In genomic region chr17:81811705-81812570, GRCh38 we compare ENCODE assay signal across 22 cellular contexts. TPM values are rescaled to one million over a fixed set of nuclear protein-coding genes. Genes with fewer than 3 reads are reported as not detected.
"Had no signal": no experiment of that assay in that cellular context is flagged by ENCODE, and none has a peak within 500 bp of the region (broad histone marks: within the 10 kb centered on the region; RNA-seq: fewer than 3 reads in every experiment).

No MANE protein-coding gene starts in this region.

- H3K4me3 ChIP-seq: cardiac muscle cell had no signal

- DNase-seq: activated CD4-positive, alpha-beta memory T cell treated with anti-CD3 and anti-CD28 coated beads, Interleukin-2, amount 10 ng/mL, durations not matched to agents 7 days and 5 days; activated CD4-positive, alpha-beta T cell treated with anti-CD3 and anti-CD28 coated beads for 36 hours; activated CD4-positive, alpha-beta T cell treated with anti-CD3 and anti-CD28 coated beads, Interleukin-2, amount 50 U/mL, for 1 hour; activated gamma-delta T cell treated with Interleukin-2 at 50 U/mL for 16 hours; activated naive CD4-positive, alpha-beta T cell treated with anti-CD3 and anti-CD28 coated beads, Interleukin-2, amount 10 ng/mL, durations not matched to agents 7 days and 5 days; activated naive CD8-positive, alpha-beta T cell treated with anti-CD3 and anti-CD28 coated beads for 36 hours; activated T-cell treated with anti-CD3 and anti-CD28 coated beads, Interleukin-2, amount 50 U/mL, for 72 hours; brain microvascular endothelial cell; MM.1S; NCI-H1105; NCI-H187 treated with DMSO at 0.1 percent for 48 hours; NCI-H2081 treated with DMSO at 0.1 percent for 48 hours; NCI-H446; NCI-H524; PC-3; SIG-M5; T-helper 1 cell; WERI-Rb-1 had no signal

- ATAC-seq: activated CD4-positive, alpha-beta T cell treated with anti-CD3 and anti-CD28 coated beads for 36 hours; activated T-cell treated with anti-CD3 and anti-CD28 coated beads, Interleukin-2, amount 50 U/mL, for 72 hours; PC-3 had no signal

- H3K27ac ChIP-seq: brain microvascular endothelial cell, cardiac muscle cell, WERI-Rb-1 had no signal

- H3K4me1 Mint-ChIP-seq: activated CD4-positive, alpha-beta memory T cell treated with anti-CD3 and anti-CD28 coated beads, Interleukin-2, amount 10 ng/mL, durations not matched to agents 7 days and 5 days; activated CD4-positive, alpha-beta T cell treated with anti-CD3 and anti-CD28 coated beads for 36 hours; activated naive CD4-positive, alpha-beta T cell treated with anti-CD3 and anti-CD28 coated beads, Interleukin-2, amount 10 ng/mL, durations not matched to agents 7 days and 5 days; activated naive CD8-positive, alpha-beta T cell treated with anti-CD3 and anti-CD28 coated beads for 36 hours had no signal

- H3K36me3 ChIP-seq: brain microvascular endothelial cell, cardiac muscle cell, WERI-Rb-1 had no signal

- H3K36me3 Mint-ChIP-seq: activated naive CD4-positive, alpha-beta T cell treated with anti-CD3 and anti-CD28 coated beads, Interleukin-2, amount 10 ng/mL, durations not matched to agents 7 days and 5 days; activated naive CD8-positive, alpha-beta T cell treated with anti-CD3 and anti-CD28 coated beads for 36 hours had no signal

- H3K27ac Mint-ChIP-seq: activated CD4-positive, alpha-beta memory T cell treated with anti-CD3 and anti-CD28 coated beads, Interleukin-2, amount 10 ng/mL, durations not matched to agents 7 days and 5 days; activated CD4-positive, alpha-beta T cell treated with anti-CD3 and anti-CD28 coated beads for 36 hours; activated naive CD4-positive, alpha-beta T cell treated with anti-CD3 and anti-CD28 coated beads, Interleukin-2, amount 10 ng/mL, durations not matched to agents 7 days and 5 days; activated naive CD8-positive, alpha-beta T cell treated with anti-CD3 and anti-CD28 coated beads for 36 hours; activated T-cell treated with anti-CD3 and anti-CD28 coated beads, Interleukin-2, amount 50 U/mL, for 72 hours; activated T-helper 2 cell treated with anti-CD3 and anti-CD28 coated beads, Interferon-gamma antibody, Interleukin-2, Interleukin-4, amounts not matched to agents 10 μg/mL and 5 μg/mL and 100 μg/mL, durations not matched to agents 14 hours and 24 hours and 36 hours had no signal

- H3K9me3 Mint-ChIP-seq: activated CD4-positive, alpha-beta memory T cell treated with anti-CD3 and anti-CD28 coated beads, Interleukin-2, amount 10 ng/mL, durations not matched to agents 7 days and 5 days; activated naive CD4-positive, alpha-beta T cell treated with anti-CD3 and anti-CD28 coated beads, Interleukin-2, amount 10 ng/mL, durations not matched to agents 7 days and 5 days; activated naive CD8-positive, alpha-beta T cell treated with anti-CD3 and anti-CD28 coated beads for 36 hours; activated T-cell treated with anti-CD3 and anti-CD28 coated beads, Interleukin-2, amount 50 U/mL, for 72 hours; activated T-helper 2 cell treated with anti-CD3 and anti-CD28 coated beads, Interferon-gamma antibody, Interleukin-2, Interleukin-4, amounts not matched to agents 10 μg/mL and 5 μg/mL and 100 μg/mL, durations not matched to agents 14 hours and 24 hours and 36 hours had no signal

- H3K4me3 Mint-ChIP-seq: activated CD4-positive, alpha-beta memory T cell treated with anti-CD3 and anti-CD28 coated beads, Interleukin-2, amount 10 ng/mL, durations not matched to agents 7 days and 5 days; activated CD4-positive, alpha-beta T cell treated with anti-CD3 and anti-CD28 coated beads for 36 hours; activated naive CD4-positive, alpha-beta T cell treated with anti-CD3 and anti-CD28 coated beads, Interleukin-2, amount 10 ng/mL, durations not matched to agents 7 days and 5 days; activated naive CD8-positive, alpha-beta T cell treated with anti-CD3 and anti-CD28 coated beads for 36 hours; activated T-cell treated with anti-CD3 and anti-CD28 coated beads, Interleukin-2, amount 50 U/mL, for 72 hours had no signal

RNA-seq across cellular contexts. Expression of gene GCGR, which starts 8.0 kb away (rescaled TPM):
- total RNA-seq: activated CD4-positive, alpha-beta memory T cell treated with anti-CD3 and anti-CD28 coated beads, Interleukin-2, amount 10 ng/mL, durations not matched to agents 7 days and 5 days; activated CD4-positive, alpha-beta T cell treated with anti-CD3 and anti-CD28 coated beads for 36 hours; activated CD8-positive, alpha-beta memory T cell treated with anti-CD3 and anti-CD28 coated beads for 36 hours; activated naive CD8-positive, alpha-beta T cell treated with anti-CD3 and anti-CD28 coated beads for 36 hours; activated T-helper 2 cell treated with anti-CD3 and anti-CD28 coated beads, Interferon-gamma antibody, Interleukin-2, Interleukin-4, amounts not matched to agents 10 μg/mL and 5 μg/mL and 100 μg/mL, durations not matched to agents 14 hours and 24 hours and 36 hours had no signal

RNA-seq across cellular contexts. Expression of gene PPP1R27, which starts 22.9 kb away (rescaled TPM):
- total RNA-seq: activated CD4-positive, alpha-beta memory T cell treated with anti-CD3 and anti-CD28 coated beads, Interleukin-2, amount 10 ng/mL, durations not matched to agents 7 days and 5 days; activated CD4-positive, alpha-beta T cell treated with anti-CD3 and anti-CD28 coated beads for 36 hours; activated CD8-positive, alpha-beta memory T cell treated with anti-CD3 and anti-CD28 coated beads for 36 hours; activated naive CD8-positive, alpha-beta T cell treated with anti-CD3 and anti-CD28 coated beads for 36 hours; activated T-cell treated with anti-CD3 and anti-CD28 coated beads, Interleukin-2, amount 50 U/mL, for 72 hours; activated T-helper 2 cell treated with anti-CD3 and anti-CD28 coated beads, Interferon-gamma antibody, Interleukin-2, Interleukin-4, amounts not matched to agents 10 μg/mL and 5 μg/mL and 100 μg/mL, durations not matched to agents 14 hours and 24 hours and 36 hours; cardiac muscle cell; PC-3; T-helper 2 cell treated with Interferon-gamma antibody and Interleukin-4, amounts not matched to agents 100 ng/mL and 5 ng/mL, for 36 hours had no signal
